Comparison of ENCODE assay signal across 8 cellular contexts in the genomic region with DNA sequence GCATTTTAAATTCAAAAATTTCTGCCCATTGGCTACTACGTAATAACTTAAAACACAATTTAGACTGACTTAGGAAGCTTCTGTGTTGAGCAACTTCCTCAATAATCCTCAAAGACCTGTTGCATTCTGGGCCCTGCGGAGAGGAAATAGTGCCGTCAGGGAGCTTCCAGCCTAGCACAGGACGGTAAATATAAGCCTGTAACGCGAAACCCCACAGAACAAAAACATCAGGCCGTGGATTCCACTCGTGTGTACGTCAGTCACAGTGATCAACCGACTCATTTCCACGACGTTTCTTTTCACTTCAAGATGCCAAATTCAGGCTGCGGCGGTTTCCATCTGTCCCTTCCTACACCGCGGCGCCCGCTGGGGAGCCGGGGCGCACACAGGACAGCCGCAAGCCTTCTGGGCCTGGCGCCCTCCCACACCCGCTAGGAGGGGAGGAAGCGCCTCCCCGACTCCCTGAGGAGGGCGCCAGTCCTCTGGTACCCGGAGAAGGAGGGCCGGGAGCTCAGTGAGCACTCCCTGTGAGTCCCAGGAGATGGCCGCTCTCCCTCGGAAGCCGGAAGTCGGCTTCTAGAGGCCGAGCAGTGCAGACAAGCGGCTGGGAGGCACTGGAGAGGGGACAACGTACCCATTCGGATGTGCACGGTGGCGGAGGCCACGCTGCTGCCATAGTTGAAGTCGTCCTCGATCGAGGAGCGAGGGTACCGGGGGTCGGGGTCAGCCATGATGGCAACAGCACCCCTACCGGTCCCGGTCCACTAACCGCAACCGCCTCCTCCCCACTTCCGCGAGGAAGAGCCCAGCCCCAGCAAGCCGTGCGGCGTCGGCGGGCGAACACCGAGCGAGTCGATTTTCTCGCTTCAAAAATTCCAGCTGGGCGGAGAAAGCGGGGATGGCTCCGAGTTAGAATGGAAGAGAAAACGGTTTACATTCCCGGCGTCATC. TPM values are rescaled to one million over a fixed set of nuclear protein-coding genes. Genes with fewer than 3 reads are reported as not detected.
DNase-seq lines count a peak whose midpoint lies in the region; ATAC-seq, FAIRE-seq and TF ChIP-seq lines count a peak whose summit lies in the region.

A gene with protein sequence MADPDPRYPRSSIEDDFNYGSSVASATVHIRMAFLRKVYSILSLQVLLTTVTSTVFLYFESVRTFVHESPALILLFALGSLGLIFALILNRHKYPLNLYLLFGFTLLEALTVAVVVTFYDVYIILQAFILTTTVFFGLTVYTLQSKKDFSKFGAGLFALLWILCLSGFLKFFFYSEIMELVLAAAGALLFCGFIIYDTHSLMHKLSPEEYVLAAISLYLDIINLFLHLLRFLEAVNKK (minus strand): TSS at position 776 of the 950 bp plus-strand sequence. CDS start 45 bp downstream, at position 731.

- H3K9me3 Mint-ChIP-seq in central memory CD8-positive, alpha-beta T cell, result no peaks in the 10 kb centered on the region

- dilution Hi-C loops in keratinocyte (cut with MboI; ENCODE audit: extremely low pct_ligation_motif_present, low sequenced_read_pairs), result no loop called here

- peaks cover 47% of the 10 kb centered on the region for H3K4me1 Mint-ChIP-seq in central memory CD8-positive, alpha-beta T cell

- H3K4me3 Mint-ChIP-seq in central memory CD8-positive, alpha-beta T cell, result peak within 1 kb of the TSS; percentile 95

- DNase-seq in AML-193 (lab: John Stamatoyannopoulos, UW), result peak; percentile 95 to 96
- DNase-seq in NCI-H446 (lab: John Stamatoyannopoulos, UW), result peak; percentile 83 to 86
- peak; percentile 68 for DNase-seq in activated CD4-positive, CD25-positive, alpha-beta regulatory T cell treated with anti-CD3 and anti-CD28 coated beads, Interleukin-2, amount 50 U/mL, for 16 hours (ENCODE audit: low read depth, low spot score)
- DNase-seq in central memory CD8-positive, alpha-beta T cell (ENCODE audit: low spot score in 2 of 2), result peak; percentile 68 to 74
- peak; percentile 13 for DNase-seq in keratinocyte (ENCODE audit: low read depth, low spot score)
- DNase-seq in stimulated activated CD4-positive, alpha-beta T cell treated with anti-CD3 and anti-CD28 coated beads, Interleukin-15, amount 100 ng/mL, for 1 hour (ENCODE audit: low read depth in 1 of 2, low spot score in 1 of 2), result peak; percentile 65 to 72

- peak within 1 kb of the TSS; percentile 93 for H3K27ac ChIP-seq in keratinocyte (ENCODE audit: control insufficient read depth, insufficient read depth, low read length)

- peak within 1 kb of the TSS; percentile 53 to 93 (median 87) for H3K4me3 ChIP-seq in keratinocyte (ENCODE audit: control insufficient read depth in 2 of 3, extremely low read depth in 1 of 3, insufficient read depth in 2 of 3, low read depth in 1 of 3, low read length in 3 of 3)

- H3K9me1 ChIP-seq in keratinocyte (ENCODE audit: control insufficient read depth, extremely low read depth, insufficient read depth, low read length), result no peaks in the 10 kb centered on the region

- peak; percentile 46 to 63 (median 53) for TF ChIP-seq CTCF in keratinocyte (optimal IDR thresholded peaks at IDR 0.05 in 1 of 3, IDR thresholded peaks at IDR 0.05 in 1 of 3, conservative IDR thresholded peaks at IDR 0.05 in 1 of 3; ENCODE audit: extremely low read depth in 1 of 3, insufficient read depth in 2 of 3, low read length in 3 of 3)

- no peaks in the 10 kb centered on the region for H3K9me3 ChIP-seq in keratinocyte (ENCODE audit: control insufficient read depth, low read depth, low read length)

- peak within 1 kb of the TSS; percentile 99 for H3K27ac Mint-ChIP-seq in central memory CD8-positive, alpha-beta T cell (ENCODE audit: low read depth)

- H3K27me3 Mint-ChIP-seq in central memory CD8-positive, alpha-beta T cell, result no peaks in the 10 kb centered on the region

- peak within 1 kb of the TSS; percentile 94 for H3K4me2 ChIP-seq in keratinocyte (ENCODE audit: control insufficient read depth, extremely low read depth, insufficient read depth, low read depth, low read length)

- peaks cover 22% of the 10 kb centered on the region for H3K36me3 Mint-ChIP-seq in central memory CD8-positive, alpha-beta T cell (ENCODE audit: insufficient read depth)

- peak within 1 kb of the TSS; percentile 93 for H3K9ac ChIP-seq in keratinocyte (ENCODE audit: control insufficient read depth, extremely low read depth, insufficient read depth, low read length)

- H3K27me3 ChIP-seq in keratinocyte (ENCODE audit: control insufficient read depth, extremely low read depth, insufficient read depth, low read length), result no peaks in the 10 kb centered on the region

- H3K4me1 ChIP-seq in keratinocyte (ENCODE audit: control insufficient read depth, extremely low read depth, insufficient read depth, low read length), result peaks cover 4% of the 10 kb centered on the region

- H3K79me2 ChIP-seq in keratinocyte (ENCODE audit: control insufficient read depth, insufficient read depth, low read length), result peaks cover 42% of the 10 kb centered on the region

- peak within 1 kb of the TSS; percentile 78 for H2AFZ ChIP-seq in keratinocyte (ENCODE audit: control insufficient read depth, low read length)

- ATAC-seq in GM19035 (IDR thresholded peaks at IDR 0.05; ENCODE audit: unreplicated experiment) (peak; percentile 89), HG03354 (IDR thresholded peaks at IDR 0.05; ENCODE audit: poor library complexity, severe bottlenecking, unreplicated experiment) (peak; percentile 84)
- peak; percentile 85 for ATAC-seq in central memory CD8-positive, alpha-beta T cell (replicated peaks; ENCODE audit: extremely low read depth, poor library complexity, severe bottlenecking)

- FAIRE-seq in keratinocyte (lab: Jason Lieb, UNC), result peak; percentile 49

- H3K36me3 ChIP-seq in keratinocyte (ENCODE audit: control insufficient read depth in 2 of 2, extremely low read depth in 1 of 2, insufficient read depth in 2 of 2, low read length in 2 of 2), result no peaks in the 10 kb centered on the region

- H4K20me1 ChIP-seq in keratinocyte (ENCODE audit: control insufficient read depth, extremely low read depth, insufficient read depth, low read length), result no peaks in the 10 kb centered on the region

RNA-seq across cellular contexts. Expression of the gene that starts here (rescaled TPM):
- polyA plus RNA-seq in keratinocyte, result 77.2 to 111 TPM (median 106 TPM) in 3 replicates
- polyA plus RNA-seq in keratinocyte (2011; ENCODE audit: low read depth), result 12.3 TPM
- 58.9 and 74.6 TPM in 2 replicates for polyA plus RNA-seq in keratinocyte (2011; cell fraction: cytosol; rRNA removed)
- polyA plus RNA-seq in keratinocyte (2011; cell fraction: nucleus; rRNA removed), result 59.6 and 95.5 TPM in 2 replicates
- polyA plus RNA-seq in keratinocyte (2012; ENCODE audit: low replicate concordance), result 47.5 and 70.1 TPM in 2 replicates
- polyA minus RNA-seq in keratinocyte, result 19.3 to 40.9 TPM (median 30.2 TPM) in 3 replicates
- polyA minus RNA-seq in keratinocyte (2011; cell fraction: cytosol; rRNA and poly(A)+ RNA removed), result 108 TPM
- polyA minus RNA-seq in keratinocyte (2011; cell fraction: nucleus; rRNA and poly(A)+ RNA removed), result 11.3 and 24.4 TPM in 2 replicates

Comparison
In these comparisons a context has a peak if more than half of its experiments do, and no peak if none do; other contexts are left out.
1. Peak in every context shown above with its lines: DNase-seq, ATAC-seq, H3K4me3 ChIP-seq and H3K27ac ChIP-seq.
2. DNase-seq: peak in every context shown above with its lines; median percentile 96 in AML-193; 84 in NCI-H446; 71 in central memory CD8-positive, alpha-beta T cell; 68 in stimulated activated CD4-positive, alpha-beta T cell treated with anti-CD3 and anti-CD28 coated beads, Interleukin-15, amount 100 ng/mL, for 1 hour; 68 in activated CD4-positive, CD25-positive, alpha-beta regulatory T cell treated with anti-CD3 and anti-CD28 coated beads, Interleukin-2, amount 50 U/mL, for 16 hours; 13 in keratinocyte.